In genomic region chr21:34242973-34243372, GRCh38 we compare ENCODE assay signal across 20 cellular contexts.
DNase-seq lines count a peak whose midpoint lies in the region; ATAC-seq, FAIRE-seq and TF ChIP-seq lines count a peak whose summit lies in the region.
"Had no signal": no experiment of that assay in that cellular context is flagged by ENCODE, and none has a peak within 500 bp of the region (broad histone marks: within the 10 kb centered on the region; RNA-seq: fewer than 3 reads in every experiment).

No MANE protein-coding gene starts in this region.

- H2AFZ ChIP-seq in GM23338 (no peak overlapping the region), keratinocyte (ENCODE audit: control insufficient read depth, low read length) (no peak overlapping the region)

- peaks cover 14% of the 10 kb centered on the region for H3K9me3 Mint-ChIP-seq in GM23338
- H3K9me3 Mint-ChIP-seq in WTC11 = peaks cover 14% of the 10 kb centered on the region
- H3K9me3 Mint-ChIP-seq in activated CD8-positive, alpha-beta memory T cell treated with anti-CD3 and anti-CD28 coated beads, Interleukin-2, amount 10 ng/mL, durations not matched to agents 7 days and 5 days (ENCODE audit: low read depth) = peaks cover 10% of the 10 kb centered on the region
- H3K9me3 Mint-ChIP-seq: CD4-positive, alpha-beta T cell had no signal

- DNase-seq in GM23338 (ENCODE audit: low spot score) (no peak), WTC11 (ENCODE audit: low spot score) (no peak), keratinocyte (ENCODE audit: low read depth, low spot score) (no peak), upper lobe of right lung (no peak), nucleus accumbens (lab: John Stamatoyannopoulos, UW) (no peak)
- no peak for DNase-seq in activated CD8-positive, alpha-beta memory T cell treated with anti-CD3 and anti-CD28 coated beads, Interleukin-2, amount 10 ng/mL, durations not matched to agents 7 days and 5 days
- DNase-seq in activated effector memory CD4-positive, alpha-beta T cell treated with anti-CD3 and anti-CD28 coated beads, Interleukin-2, amount 50 U/mL, for 16 hours = no peak
- DNase-seq: CD8-positive, alpha-beta memory T cell; DMS 273 treated with DMSO at 0.1 percent for 48 hours; DMS79; HFFc6 had no signal

- no peak overlapping the region for H3K4me3 ChIP-seq in GM23338
- H3K4me3 ChIP-seq in keratinocyte (ENCODE audit: control insufficient read depth in 2 of 3, extremely low read depth in 1 of 3, insufficient read depth in 2 of 3, low read depth in 1 of 3, low read length in 3 of 3) = no peak overlapping the region
- no peak overlapping the region for H3K4me3 ChIP-seq in upper lobe of right lung
- H3K4me3 ChIP-seq: A549; BLaER1 treated with 17β-estradiol and CSF1 and Interleukin-3, amounts not matched to agents 10 nM and 100 nM had no signal

- H3K4me1 Mint-ChIP-seq in GM23338 (no peaks in the 10 kb centered on the region), WTC11 (peaks cover 2% of the 10 kb centered on the region; the same call in 1 of the 2 replicates)
- H3K4me1 Mint-ChIP-seq in activated CD8-positive, alpha-beta memory T cell treated with anti-CD3 and anti-CD28 coated beads, Interleukin-2, amount 10 ng/mL, durations not matched to agents 7 days and 5 days = peaks cover 4% of the 10 kb centered on the region
- H3K4me1 Mint-ChIP-seq: CD8-positive, alpha-beta memory T cell had no signal

- CTCF ChIA-PET in WTC11 (lab: Charles Lee) = interaction anchor here (1.0 to 3.0 kb wide), 4 partner anchors 10 to 319 kb away, joined by 3 to 12 read pairs (median 4); no protein-coding TSS in a partner anchor
- CTCF ChIA-PET in activated CD8-positive, alpha-beta memory T cell treated with anti-CD3 and anti-CD28 coated beads, Interleukin-2, amount 10 ng/mL, durations not matched to agents 7 days and 5 days (lab: Charles Lee) = interaction anchor here (1.4 kb wide), 1 partner anchor 319 kb away, joined by 5 read pairs; no protein-coding TSS in a partner anchor

- H3K4me1 ChIP-seq in GM23338 (ENCODE audit: insufficient read depth) (no peaks in the 10 kb centered on the region), keratinocyte (ENCODE audit: control insufficient read depth, extremely low read depth, insufficient read depth, low read length) (no peaks in the 10 kb centered on the region), upper lobe of right lung (no peaks in the 10 kb centered on the region)
- H3K4me1 ChIP-seq: A549, BE2C had no signal

- intact Hi-C loops in upper lobe of right lung (cut with DNase I) = no loop called here

- H4K20me1 ChIP-seq in GM23338 (replicated peaks; ENCODE audit: insufficient read depth) (no peaks in the 10 kb centered on the region), keratinocyte (ENCODE audit: control insufficient read depth, extremely low read depth, insufficient read depth, low read length) (no peaks in the 10 kb centered on the region)
- H4K20me1 ChIP-seq: BLaER1 treated with 17β-estradiol and CSF1 and Interleukin-3, amounts not matched to agents 10 nM and 100 nM had no signal

- ATAC-seq in GM23338 (peak; percentile 51; the same call in 2 of the 3 replicates), WTC11 (peak; percentile 24), upper lobe of right lung (peak; percentile 24)
- no peak for ATAC-seq in activated CD8-positive, alpha-beta memory T cell treated with anti-CD3 and anti-CD28 coated beads, Interleukin-2, amount 10 ng/mL, durations not matched to agents 7 days and 5 days

- H3K4me2 ChIP-seq in GM23338 (no peak overlapping the region), keratinocyte (ENCODE audit: control insufficient read depth, extremely low read depth, insufficient read depth, low read depth, low read length) (no peak overlapping the region)
- H3K4me2 ChIP-seq: A549; BLaER1 treated with 17β-estradiol and CSF1 and Interleukin-3, amounts not matched to agents 10 nM and 100 nM had no signal

- POLR2A ChIA-PET in WTC11 (lab: Charles Lee) = no interaction called here

- H3K9me2 ChIP-seq in GM23338 (ENCODE audit: insufficient read depth) = peaks cover 3% of the 10 kb centered on the region

- peak in 1 of 2 experiments; percentile 39; a peak in 2 of 4 replicates for TF ChIP-seq CTCF in GM23338 (conservative IDR thresholded peaks at IDR 0.05; ENCODE audit: low read depth in 2 of 2)
- no peak for TF ChIP-seq CTCF in WTC11 (IDR thresholded peaks at IDR 0.05)
- TF ChIP-seq CTCF in keratinocyte (optimal IDR thresholded peaks at IDR 0.05 in 1 of 3, IDR thresholded peaks at IDR 0.05 in 1 of 3, conservative IDR thresholded peaks at IDR 0.05 in 1 of 3; ENCODE audit: extremely low read depth in 1 of 3, insufficient read depth in 2 of 3, low read length in 3 of 3) = peak in 2 of 3 experiments; percentile 10 to 34
- no peak for TF ChIP-seq CTCF in upper lobe of right lung (IDR thresholded peaks at IDR 0.05)

- no peak overlapping the region for H3K9ac ChIP-seq in keratinocyte (ENCODE audit: control insufficient read depth, extremely low read depth, insufficient read depth, low read length)
- H3K9ac ChIP-seq: BLaER1 treated with 17β-estradiol and CSF1 and Interleukin-3, amounts not matched to agents 10 nM and 100 nM had no signal

- no peaks in the 10 kb centered on the region for H3K27me3 ChIP-seq in GM23338 (ENCODE audit: insufficient read depth)
- H3K27me3 ChIP-seq in keratinocyte (ENCODE audit: control insufficient read depth, extremely low read depth, insufficient read depth, low read length) = peaks cover 7% of the 10 kb centered on the region
- H3K27me3 ChIP-seq in upper lobe of right lung = no peaks in the 10 kb centered on the region
- H3K27me3 ChIP-seq: BE2C; BLaER1 treated with 17β-estradiol and CSF1 and Interleukin-3, amounts not matched to agents 10 nM and 100 nM had no signal

- H3K36me3 Mint-ChIP-seq in GM23338 (ENCODE audit: low read depth) = peaks cover 4% of the 10 kb centered on the region
- H3K36me3 Mint-ChIP-seq in WTC11 = peaks cover 15% of the 10 kb centered on the region
- peaks cover 3% of the 10 kb centered on the region for H3K36me3 Mint-ChIP-seq in activated CD8-positive, alpha-beta memory T cell treated with anti-CD3 and anti-CD28 coated beads, Interleukin-2, amount 10 ng/mL, durations not matched to agents 7 days and 5 days
- H3K36me3 Mint-ChIP-seq: CD14-positive monocyte had no signal

- FAIRE-seq in keratinocyte (lab: Jason Lieb, UNC) = no peak
- FAIRE-seq: A549, D721Med, GM12891, GM18507 had no signal

- H3K36me3 ChIP-seq in GM23338 (ENCODE audit: insufficient read depth) (no peaks in the 10 kb centered on the region), keratinocyte (ENCODE audit: control insufficient read depth in 2 of 2, extremely low read depth in 1 of 2, insufficient read depth in 2 of 2, low read length in 2 of 2) (no peaks in the 10 kb centered on the region), upper lobe of right lung (no peaks in the 10 kb centered on the region)
- H3K36me3 ChIP-seq: BE2C; BLaER1 treated with 17β-estradiol and CSF1 and Interleukin-3, amounts not matched to agents 10 nM and 100 nM had no signal

- no peaks in the 10 kb centered on the region for H3K9me1 ChIP-seq in keratinocyte (ENCODE audit: control insufficient read depth, extremely low read depth, insufficient read depth, low read length)

- H3K79me2 ChIP-seq in GM23338 (replicated peaks; ENCODE audit: insufficient read depth) = no peaks in the 10 kb centered on the region
- H3K79me2 ChIP-seq in keratinocyte (ENCODE audit: control insufficient read depth, insufficient read depth, low read length) = no peaks in the 10 kb centered on the region

- dilution Hi-C loops in keratinocyte (cut with MboI; ENCODE audit: extremely low pct_ligation_motif_present, low sequenced_read_pairs) = no loop called here

- no peak overlapping the region for H3K27ac Mint-ChIP-seq in GM23338
- no peak overlapping the region for H3K27ac Mint-ChIP-seq in WTC11
- no peak overlapping the region for H3K27ac Mint-ChIP-seq in activated CD8-positive, alpha-beta memory T cell treated with anti-CD3 and anti-CD28 coated beads, Interleukin-2, amount 10 ng/mL, durations not matched to agents 7 days and 5 days
- H3K27ac Mint-ChIP-seq: CD4-positive, alpha-beta T cell; H9; HFFc6 had no signal

- no peak overlapping the region for H3K27ac ChIP-seq in GM23338 (ENCODE audit: low read depth)
- no peak overlapping the region for H3K27ac ChIP-seq in keratinocyte (ENCODE audit: control insufficient read depth, insufficient read depth, low read length)
- H3K27ac ChIP-seq in upper lobe of right lung = no peak overlapping the region
- H3K27ac ChIP-seq: A549; BLaER1 treated with 17β-estradiol and CSF1 and Interleukin-3, amounts not matched to agents 10 nM and 100 nM had no signal

- no peak overlapping the region for H3K4me3 Mint-ChIP-seq in GM23338
- no peak overlapping the region for H3K4me3 Mint-ChIP-seq in WTC11
- H3K4me3 Mint-ChIP-seq in activated CD8-positive, alpha-beta memory T cell treated with anti-CD3 and anti-CD28 coated beads, Interleukin-2, amount 10 ng/mL, durations not matched to agents 7 days and 5 days = no peak overlapping the region
- H3K4me3 Mint-ChIP-seq: CD14-positive monocyte; CD4-positive, alpha-beta T cell; CD8-positive, alpha-beta memory T cell; H9; HFFc6 had no signal

- H3K9me3 ChIP-seq in keratinocyte (ENCODE audit: control insufficient read depth, low read depth, low read length) = peaks cover 3% of the 10 kb centered on the region
- H3K9me3 ChIP-seq in upper lobe of right lung = no peaks in the 10 kb centered on the region
- H3K9me3 ChIP-seq: A549, BE2C had no signal

- H3K27me3 Mint-ChIP-seq in GM23338 (ENCODE audit: insufficient read depth, low read depth, poor library complexity) (peaks cover 4% of the 10 kb centered on the region), WTC11 (ENCODE audit: low read depth) (no peaks in the 10 kb centered on the region; the same call in 1 of the 2 replicates)
- peaks cover 4% of the 10 kb centered on the region for H3K27me3 Mint-ChIP-seq in activated CD8-positive, alpha-beta memory T cell treated with anti-CD3 and anti-CD28 coated beads, Interleukin-2, amount 10 ng/mL, durations not matched to agents 7 days and 5 days
- H3K27me3 Mint-ChIP-seq: CD4-positive, alpha-beta T cell had no signal

- H3F3A ChIP-seq in GM23338 (replicated peaks; ENCODE audit: low read depth) = no peaks in the 10 kb centered on the region

TF ChIP-seq in GM23338, 12 proteins besides CTCF, POLR2A, EP300 and RAD21 (continues in another document):
- no peak for TF ChIP-seq ZNF331 (CRISPR knock-in tag; IDR thresholded peaks at IDR 0.05; ENCODE audit: low read depth)

TF ChIP-seq in WTC11, 78 proteins besides CTCF, POLR2A, EP300 and RAD21 (continues in another document):
- no peak for TF ChIP-seq PRRX2 (CRISPR knock-in tag; IDR thresholded peaks at IDR 0.05)
- no peak for TF ChIP-seq NR2C2 (CRISPR knock-in tag; IDR thresholded peaks at IDR 0.05)
- TF ChIP-seq TP53 (CRISPR knock-in tag; IDR thresholded peaks at IDR 0.05) = no peak
- TF ChIP-seq NFE2L1 (CRISPR knock-in tag; IDR thresholded peaks at IDR 0.05) = no peak
- no peak for TF ChIP-seq NR3C1 (CRISPR knock-in tag; conservative IDR thresholded peaks at IDR 0.05; ENCODE audit: low read depth)

Comparison
In these comparisons a context has a peak if more than half of its experiments do, and no peak if none do; other contexts are left out.
1. CTCF ChIP-seq: peak in keratinocyte (2 of 3); none in WTC11 (single experiment) and upper lobe of right lung (single experiment).